In the genomic region with DNA sequence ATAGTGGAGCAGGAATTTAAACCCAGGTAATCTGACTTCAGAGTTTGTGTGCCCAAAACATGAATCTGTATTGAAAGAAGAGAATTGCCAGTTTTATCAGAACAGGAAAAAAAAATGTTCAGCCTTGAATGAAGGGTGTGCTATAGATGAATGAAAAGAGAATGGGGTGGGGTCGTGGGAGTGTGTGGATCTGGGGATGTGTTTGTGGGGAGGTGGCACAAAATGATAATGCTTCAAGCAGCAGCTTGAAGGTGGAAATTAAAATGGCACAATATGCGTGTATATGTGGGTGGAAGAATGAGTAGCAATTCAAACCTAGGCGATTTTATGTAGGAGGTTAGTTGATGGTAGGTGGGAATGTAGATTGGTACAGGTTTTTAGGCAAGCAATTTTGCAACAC, we compare ENCODE assay signal across 3 cellular contexts.
"Had no signal": no experiment of that assay in that cellular context is flagged by ENCODE, and none has a peak within 500 bp of the region (broad histone marks: within the 10 kb centered on the region; RNA-seq: fewer than 3 reads in every experiment).

No MANE protein-coding gene starts in this region.

- DNase-seq: IMR-90, KBM-7, KG1 had no signal
